27 cellular contexts compared by ENCODE assay signal in genomic region chr3:192326656-192327055, GRCh38.
"Had no signal": no experiment of that assay in that cellular context is flagged by ENCODE, and none has a peak within 500 bp of the region (broad histone marks: within the 10 kb centered on the region; RNA-seq: fewer than 3 reads in every experiment).

No MANE protein-coding gene starts in this region.

- H3K4me3 ChIP-seq: stomach, suprapubic skin, testis, thoracic aorta, thyroid gland, tibial artery, tibial nerve, transverse colon, upper lobe of left lung, upper lobe of right lung, uterus, vagina had no signal

- ATAC-seq: stimulated activated effector memory CD8-positive, alpha-beta T cell treated with anti-CD3 and anti-CD28 coated beads, Interleukin-12 subunit alpha, Interleukin-12 subunit beta, amount 100 ng/mL, for 72 hours; stimulated activated memory B cell treated with anti-CD40 and anti-IgM and Interleukin-4, amounts not matched to agents 10 μg/mL and 1 μg/mL and 100 μg/mL, for 72 hours; stimulated activated naive B cell treated with anti-CD40 and anti-IgM and Interleukin-4, amounts not matched to agents 10 μg/mL and 1 μg/mL and 100 μg/mL, for 72 hours; stimulated activated naive CD8-positive, alpha-beta T cell treated with anti-CD3 and anti-CD28 coated beads, Interleukin-15, amount 100 ng/mL, for 72 hours; stimulated activated naive CD8-positive, alpha-beta T cell treated with anti-CD3 and anti-CD28 coated beads, Interleukin-15, Interleukin-2, amounts not matched to agents 100 U/mL and 50 U/mL, for 24 hours; upper lobe of right lung had no signal

- H3K27me3 ChIP-seq: stomach, suprapubic skin, testis, thyroid gland, tibial artery, tibial nerve, transverse colon, upper lobe of left lung, upper lobe of right lung, uterus, vagina had no signal

- H3K27ac ChIP-seq: stomach, suprapubic skin, testis, thoracic aorta, thyroid gland, tibial artery, tibial nerve, transverse colon, upper lobe of left lung, upper lobe of right lung, uterus, vagina had no signal

- H3K9me3 ChIP-seq: stomach, suprapubic skin, testis, thoracic aorta, thyroid gland, tibial artery, tibial nerve, transverse colon, upper lobe of left lung, upper lobe of right lung, uterus, vagina had no signal

- H3K36me3 ChIP-seq: stomach, suprapubic skin, thoracic aorta, thyroid gland, tibial artery, tibial nerve, transverse colon, upper lobe of left lung, upper lobe of right lung, uterus, vagina had no signal

- FAIRE-seq: urothelium cell line had no signal

- H3K4me1 ChIP-seq: stomach, suprapubic skin, testis, tibial artery, tibial nerve, transverse colon, upper lobe of left lung, upper lobe of right lung, uterus, vagina had no signal

- DNase-seq: stimulated activated CD4-positive, alpha-beta T cell treated with anti-CD3 and anti-CD28 coated beads, Interleukin-2, amount 100 ng/mL, for 48 hours; stimulated activated CD4-positive, alpha-beta T cell treated with anti-CD3 and anti-CD28 coated beads, Interleukin-4, amount 100 ng/mL, for 1 hour; stimulated activated CD4-positive, alpha-beta T cell treated with anti-CD3 and anti-CD28 coated beads, Interleukin-4, amount 100 ng/mL, for 24 hours; stimulated activated CD4-positive, alpha-beta T cell treated with anti-CD3 and anti-CD28 coated beads, Interleukin-4, amount 100 ng/mL, for 4 hours; stimulated activated CD8-positive, alpha-beta memory T cell treated with anti-CD3 and anti-CD28 coated beads, Interleukin-4, amount 100 ng/mL, for 48 hours; stimulated activated naive B cell treated with anti-CD40 and anti-IgM and Interleukin-4, amounts not matched to agents 10 μg/mL and 1 μg/mL and 100 μg/mL, for 72 hours; stimulated activated naive CD4-positive, alpha-beta T cell; stimulated activated naive CD4-positive, alpha-beta T cell treated with Interleukin-2 at 50 U/mL for 16 hours; stimulated activated naive CD8-positive, alpha-beta T cell treated with anti-CD3 and anti-CD28 coated beads, Interleukin-15, amount 100 ng/mL, for 72 hours; stimulated activated naive CD8-positive, alpha-beta T cell treated with anti-CD3 and anti-CD28 coated beads, Interleukin-15, Interleukin-2, amounts not matched to agents 100 U/mL and 50 U/mL, for 24 hours; stomach; substantia nigra; testis; thyroid gland; tibial artery; transverse colon; trophoblast cell; upper lobe of left lung; upper lobe of right lung; uterus had no signal
